20 cellular contexts compared by ENCODE assay signal in genomic region chr22:26846645-26847044, GRCh38.
DNase-seq lines count a peak whose midpoint lies in the region; ATAC-seq, FAIRE-seq and TF ChIP-seq lines count a peak whose summit lies in the region.
"Had no signal": no experiment of that assay in that cellular context is flagged by ENCODE, and none has a peak within 500 bp of the region (broad histone marks: within the 10 kb centered on the region; RNA-seq: fewer than 3 reads in every experiment).

No MANE protein-coding gene starts in this region.

- peak; percentile 3 for DNase-seq in DMS53 (lab: John Stamatoyannopoulos, UW)
- DNase-seq in DMS53 treated with DMSO at 0.1 percent for 48 hours (lab: John Stamatoyannopoulos, UW; ENCODE audit: unreplicated experiment) = no peak
- peak; percentile 90 for DNase-seq in astrocyte (ENCODE audit: low read depth)
- no peak for DNase-seq in natural killer cell treated with Interleukin-12 subunit alpha and Interleukin-12 subunit beta and Interleukin-15 and Interleukin-18, amount 100 ng/mL, for 72 hours (ENCODE audit: low spot score)
- DNase-seq in NCI-H146 treated with DMSO at 0.1 percent for 48 hours (lab: John Stamatoyannopoulos, UW; ENCODE audit: unreplicated experiment) = no peak
- no peak for DNase-seq in SKM-1 (lab: John Stamatoyannopoulos, UW; ENCODE audit: unreplicated experiment)
- no peak for DNase-seq in NCI-H748 (lab: John Stamatoyannopoulos, UW; ENCODE audit: unreplicated experiment)
- DNase-seq: activated CD4-positive, alpha-beta T cell treated with anti-CD3 and anti-CD28 coated beads for 48 hours; activated T-cell treated with anti-CD3 and anti-CD28 coated beads, Interleukin-2, amount 50 U/mL, for 4 hours; erythroblast; GM23248; mammary epithelial cell; NCI-H1930; psoas muscle; stimulated activated naive CD4-positive, alpha-beta T cell; transverse colon had no signal

- H3K79me2 ChIP-seq in astrocyte (ENCODE audit: insufficient read depth, low read length) = no peaks in the 10 kb centered on the region

- H3K4me3 ChIP-seq in astrocyte (ENCODE audit: insufficient read depth, low read depth, low read length) = no peak overlapping the region
- H3K4me3 ChIP-seq: GM23248, psoas muscle, transverse colon had no signal

- H3K4me2 ChIP-seq in astrocyte (ENCODE audit: low read length) = peak overlapping the region; percentile 33

- no peak overlapping the region for H3K27ac Mint-ChIP-seq in astrocyte (ENCODE audit: unreplicated experiment)
- no peak overlapping the region for H3K27ac Mint-ChIP-seq in natural killer cell treated with Interleukin-12 subunit alpha and Interleukin-12 subunit beta and Interleukin-15 and Interleukin-18, amount 100 ng/mL, for 72 hours
- H3K27ac Mint-ChIP-seq: activated naive CD4-positive, alpha-beta T cell treated with anti-CD3 and anti-CD28 coated beads, Interleukin-2, amount 50 U/mL, for 72 hours; CD14-positive monocyte had no signal

- H3K27me3 Mint-ChIP-seq in astrocyte (ENCODE audit: low read depth, unreplicated experiment) = peaks cover 19% of the 10 kb centered on the region
- H3K27me3 Mint-ChIP-seq in natural killer cell treated with Interleukin-12 subunit alpha and Interleukin-12 subunit beta and Interleukin-15 and Interleukin-18, amount 100 ng/mL, for 72 hours = no peaks in the 10 kb centered on the region

- no peaks in the 10 kb centered on the region for H3K36me3 ChIP-seq in astrocyte (ENCODE audit: insufficient read depth, low read length)
- H3K36me3 ChIP-seq: transverse colon had no signal

- H3K4me1 ChIP-seq in astrocyte (ENCODE audit: insufficient read depth, low read length) = peaks cover 38% of the 10 kb centered on the region
- H3K4me1 ChIP-seq: psoas muscle, transverse colon had no signal

- no peaks in the 10 kb centered on the region for H4K20me1 ChIP-seq in astrocyte (ENCODE audit: insufficient read depth, low read length)

- H2AFZ ChIP-seq in astrocyte (ENCODE audit: low read depth, low read length) = no peak overlapping the region
- H2AFZ ChIP-seq: GM23248 had no signal

- H3K9me3 Mint-ChIP-seq in astrocyte (ENCODE audit: unreplicated experiment) = peaks cover 3% of the 10 kb centered on the region
- no peaks in the 10 kb centered on the region for H3K9me3 Mint-ChIP-seq in natural killer cell treated with Interleukin-12 subunit alpha and Interleukin-12 subunit beta and Interleukin-15 and Interleukin-18, amount 100 ng/mL, for 72 hours
- H3K9me3 Mint-ChIP-seq: activated naive CD4-positive, alpha-beta T cell treated with anti-CD3 and anti-CD28 coated beads, Interleukin-2, amount 50 U/mL, for 72 hours; activated T-cell treated with anti-CD3 and anti-CD28 coated beads, Interleukin-2, amount 50 U/mL, for 4 hours had no signal

- peak; percentile 56 for ATAC-seq in HG02981 (IDR thresholded peaks at IDR 0.05; ENCODE audit: unreplicated experiment)
- ATAC-seq in natural killer cell treated with Interleukin-12 subunit alpha and Interleukin-12 subunit beta and Interleukin-15 and Interleukin-18, amount 100 ng/mL, for 72 hours = peak; percentile 56 to 71
- ATAC-seq: activated T-cell treated with anti-CD3 and anti-CD28 coated beads, Interleukin-2, amount 50 U/mL, for 4 hours; psoas muscle had no signal

- H3K9ac ChIP-seq in astrocyte (ENCODE audit: low read length) = no peak overlapping the region
- H3K9ac ChIP-seq: GM23248 had no signal

- H3K27me3 ChIP-seq in astrocyte (ENCODE audit: insufficient read depth, low read length) = no peaks in the 10 kb centered on the region
- H3K27me3 ChIP-seq: transverse colon had no signal

- H3K4me1 Mint-ChIP-seq in astrocyte (ENCODE audit: low read depth, unreplicated experiment) = peaks cover 35% of the 10 kb centered on the region
- H3K4me1 Mint-ChIP-seq in natural killer cell treated with Interleukin-12 subunit alpha and Interleukin-12 subunit beta and Interleukin-15 and Interleukin-18, amount 100 ng/mL, for 72 hours (ENCODE audit: low read depth in 2 of 2) = peaks cover 23 to 28% of the 10 kb centered on the region in 2 donors

- no peaks in the 10 kb centered on the region for H3K36me3 Mint-ChIP-seq in astrocyte (ENCODE audit: low read depth, unreplicated experiment)
- H3K36me3 Mint-ChIP-seq in natural killer cell treated with Interleukin-12 subunit alpha and Interleukin-12 subunit beta and Interleukin-15 and Interleukin-18, amount 100 ng/mL, for 72 hours = no peaks in the 10 kb centered on the region
- H3K36me3 Mint-ChIP-seq: activated naive CD4-positive, alpha-beta T cell treated with anti-CD3 and anti-CD28 coated beads, Interleukin-2, amount 50 U/mL, for 72 hours; CD14-positive monocyte had no signal

- H3K9me3 ChIP-seq in astrocyte (ENCODE audit: insufficient read depth, low read depth, low read length) = no peaks in the 10 kb centered on the region
- H3K9me3 ChIP-seq: psoas muscle, transverse colon had no signal

- TF ChIP-seq CTCF in astrocyte (IDR thresholded peaks at IDR 0.05; ENCODE audit: insufficient read depth, low read depth, low read length) = no peak

- H3K27ac ChIP-seq in astrocyte (ENCODE audit: low read depth, low read length) = peak overlapping the region; percentile 38
- H3K27ac ChIP-seq: 22Rv1, GM23248, psoas muscle, transverse colon had no signal

- peak; percentile 87 for FAIRE-seq in astrocyte (lab: Jason Lieb, UNC)

- H3K4me3 Mint-ChIP-seq in astrocyte (ENCODE audit: unreplicated experiment) = no peak overlapping the region
- H3K4me3 Mint-ChIP-seq in natural killer cell treated with Interleukin-12 subunit alpha and Interleukin-12 subunit beta and Interleukin-15 and Interleukin-18, amount 100 ng/mL, for 72 hours = no peak overlapping the region
- H3K4me3 Mint-ChIP-seq: activated T-cell treated with anti-CD3 and anti-CD28 coated beads, Interleukin-2, amount 50 U/mL, for 4 hours; CD14-positive monocyte had no signal

Comparison
In these comparisons a context has a peak if more than half of its experiments do, and no peak if none do; other contexts are left out.
1. DNase-seq: peak in DMS53 (single experiment) and astrocyte (single experiment); none in DMS53 treated with DMSO at 0.1 percent for 48 hours (single experiment), natural killer cell treated with Interleukin-12 subunit alpha and Interleukin-12 subunit beta and Interleukin-15 and Interleukin-18, amount 100 ng/mL, for 72 hours (single experiment), NCI-H146 treated with DMSO at 0.1 percent for 48 hours (single experiment), SKM-1 (single experiment) and NCI-H748 (single experiment).